Comparison of ENCODE assay signal across 1 cellular context in the genomic region with DNA sequence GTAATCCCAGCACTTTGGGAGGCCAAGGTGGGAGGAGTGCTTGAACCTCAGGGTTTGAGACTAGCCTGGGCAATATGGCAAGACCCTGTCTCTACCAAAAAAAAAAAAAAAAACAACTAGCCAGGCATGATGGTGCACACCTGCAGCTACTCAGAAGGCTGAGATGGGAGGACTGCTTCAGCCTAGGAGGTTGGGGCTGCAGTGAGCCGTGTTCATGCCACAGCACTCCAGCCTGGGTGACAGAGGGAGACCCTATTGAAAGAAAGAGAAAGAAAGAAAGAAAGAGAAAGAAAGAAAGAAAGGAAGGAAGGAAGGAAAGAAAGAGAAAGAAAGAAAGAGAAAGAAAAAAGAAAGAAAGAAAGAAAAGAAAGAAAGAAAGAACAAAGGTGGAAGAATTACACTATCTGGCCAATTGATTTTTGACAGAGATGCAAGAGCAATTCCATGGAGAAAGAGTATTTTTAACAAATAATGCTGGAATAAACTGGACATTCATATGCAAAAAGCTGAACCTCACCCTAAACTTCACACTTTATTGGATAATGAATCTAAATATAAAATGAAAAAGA.
A peak's percentile ranks its signal among the peaks of the same experiment; 100 is the strongest.
TF ChIP-seq lines count a peak whose summit lies in the region.

No MANE protein-coding gene starts in this region.

TF ChIP-seq in K562, 482 proteins besides CTCF, POLR2A, EP300 and RAD21 (continued from another document):
- no peak for TF ChIP-seq USF1 (CRISPR knock-in tag; IDR thresholded peaks at IDR 0.05)
- TF ChIP-seq, protein P1, sequence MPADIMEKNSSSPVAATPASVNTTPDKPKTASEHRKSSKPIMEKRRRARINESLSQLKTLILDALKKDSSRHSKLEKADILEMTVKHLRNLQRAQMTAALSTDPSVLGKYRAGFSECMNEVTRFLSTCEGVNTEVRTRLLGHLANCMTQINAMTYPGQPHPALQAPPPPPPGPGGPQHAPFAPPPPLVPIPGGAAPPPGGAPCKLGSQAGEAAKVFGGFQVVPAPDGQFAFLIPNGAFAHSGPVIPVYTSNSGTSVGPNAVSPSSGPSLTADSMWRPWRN (IDR thresholded peaks at IDR 0.05; ENCODE audit: low read depth): no peak
- TF ChIP-seq, protein P2, sequence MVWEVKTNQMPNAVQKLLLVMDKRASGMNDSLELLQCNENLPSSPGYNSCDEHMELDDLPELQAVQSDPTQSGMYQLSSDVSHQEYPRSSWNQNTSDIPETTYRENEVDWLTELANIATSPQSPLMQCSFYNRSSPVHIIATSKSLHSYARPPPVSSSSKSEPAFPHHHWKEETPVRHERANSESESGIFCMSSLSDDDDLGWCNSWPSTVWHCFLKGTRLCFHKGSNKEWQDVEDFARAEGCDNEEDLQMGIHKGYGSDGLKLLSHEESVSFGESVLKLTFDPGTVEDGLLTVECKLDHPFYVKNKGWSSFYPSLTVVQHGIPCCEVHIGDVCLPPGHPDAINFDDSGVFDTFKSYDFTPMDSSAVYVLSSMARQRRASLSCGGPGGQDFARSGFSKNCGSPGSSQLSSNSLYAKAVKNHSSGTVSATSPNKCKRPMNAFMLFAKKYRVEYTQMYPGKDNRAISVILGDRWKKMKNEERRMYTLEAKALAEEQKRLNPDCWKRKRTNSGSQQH (CRISPR knock-in tag; IDR thresholded peaks at IDR 0.05): 0 out of 2 replicates have a peak, but pooled peaks have one; percentile 37
- 0 out of 2 replicates have a peak, but pooled peaks have one; percentile 38 for TF ChIP-seq ZNF668 (CRISPR knock-in tag; IDR thresholded peaks at IDR 0.05)
- TF ChIP-seq, protein P3, sequence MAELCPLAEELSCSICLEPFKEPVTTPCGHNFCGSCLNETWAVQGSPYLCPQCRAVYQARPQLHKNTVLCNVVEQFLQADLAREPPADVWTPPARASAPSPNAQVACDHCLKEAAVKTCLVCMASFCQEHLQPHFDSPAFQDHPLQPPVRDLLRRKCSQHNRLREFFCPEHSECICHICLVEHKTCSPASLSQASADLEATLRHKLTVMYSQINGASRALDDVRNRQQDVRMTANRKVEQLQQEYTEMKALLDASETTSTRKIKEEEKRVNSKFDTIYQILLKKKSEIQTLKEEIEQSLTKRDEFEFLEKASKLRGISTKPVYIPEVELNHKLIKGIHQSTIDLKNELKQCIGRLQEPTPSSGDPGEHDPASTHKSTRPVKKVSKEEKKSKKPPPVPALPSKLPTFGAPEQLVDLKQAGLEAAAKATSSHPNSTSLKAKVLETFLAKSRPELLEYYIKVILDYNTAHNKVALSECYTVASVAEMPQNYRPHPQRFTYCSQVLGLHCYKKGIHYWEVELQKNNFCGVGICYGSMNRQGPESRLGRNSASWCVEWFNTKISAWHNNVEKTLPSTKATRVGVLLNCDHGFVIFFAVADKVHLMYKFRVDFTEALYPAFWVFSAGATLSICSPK (IDR thresholded peaks at IDR 0.05; ENCODE audit: borderline replicate concordance): peak; percentile 68; the same call in 1 of the 2 replicates
- 0 out of 2 replicates have a peak, but pooled peaks have one; percentile 47 for TF ChIP-seq SMARCA5 (IDR thresholded peaks at IDR 0.05)
- TF ChIP-seq, protein P4, sequence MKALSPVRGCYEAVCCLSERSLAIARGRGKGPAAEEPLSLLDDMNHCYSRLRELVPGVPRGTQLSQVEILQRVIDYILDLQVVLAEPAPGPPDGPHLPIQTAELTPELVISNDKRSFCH (CRISPR knock-in tag; IDR thresholded peaks at IDR 0.05): 0 out of 2 replicates have a peak, but pooled peaks have one; percentile 62
- TF ChIP-seq, protein P4 (tag; IDR thresholded peaks at IDR 0.05): no peak
- TF ChIP-seq ZNF212 (CRISPR knock-in tag; IDR thresholded peaks at IDR 0.05): no peak
- TF ChIP-seq MTA1 (IDR thresholded peaks at IDR 0.05; ENCODE audit: borderline replicate concordance): peak; percentile 48; the same call in 1 of the 2 replicates
- TF ChIP-seq ATF4 (CRISPR knock-in tag; IDR thresholded peaks at IDR 0.05): no peak
- TF ChIP-seq, protein P5, sequence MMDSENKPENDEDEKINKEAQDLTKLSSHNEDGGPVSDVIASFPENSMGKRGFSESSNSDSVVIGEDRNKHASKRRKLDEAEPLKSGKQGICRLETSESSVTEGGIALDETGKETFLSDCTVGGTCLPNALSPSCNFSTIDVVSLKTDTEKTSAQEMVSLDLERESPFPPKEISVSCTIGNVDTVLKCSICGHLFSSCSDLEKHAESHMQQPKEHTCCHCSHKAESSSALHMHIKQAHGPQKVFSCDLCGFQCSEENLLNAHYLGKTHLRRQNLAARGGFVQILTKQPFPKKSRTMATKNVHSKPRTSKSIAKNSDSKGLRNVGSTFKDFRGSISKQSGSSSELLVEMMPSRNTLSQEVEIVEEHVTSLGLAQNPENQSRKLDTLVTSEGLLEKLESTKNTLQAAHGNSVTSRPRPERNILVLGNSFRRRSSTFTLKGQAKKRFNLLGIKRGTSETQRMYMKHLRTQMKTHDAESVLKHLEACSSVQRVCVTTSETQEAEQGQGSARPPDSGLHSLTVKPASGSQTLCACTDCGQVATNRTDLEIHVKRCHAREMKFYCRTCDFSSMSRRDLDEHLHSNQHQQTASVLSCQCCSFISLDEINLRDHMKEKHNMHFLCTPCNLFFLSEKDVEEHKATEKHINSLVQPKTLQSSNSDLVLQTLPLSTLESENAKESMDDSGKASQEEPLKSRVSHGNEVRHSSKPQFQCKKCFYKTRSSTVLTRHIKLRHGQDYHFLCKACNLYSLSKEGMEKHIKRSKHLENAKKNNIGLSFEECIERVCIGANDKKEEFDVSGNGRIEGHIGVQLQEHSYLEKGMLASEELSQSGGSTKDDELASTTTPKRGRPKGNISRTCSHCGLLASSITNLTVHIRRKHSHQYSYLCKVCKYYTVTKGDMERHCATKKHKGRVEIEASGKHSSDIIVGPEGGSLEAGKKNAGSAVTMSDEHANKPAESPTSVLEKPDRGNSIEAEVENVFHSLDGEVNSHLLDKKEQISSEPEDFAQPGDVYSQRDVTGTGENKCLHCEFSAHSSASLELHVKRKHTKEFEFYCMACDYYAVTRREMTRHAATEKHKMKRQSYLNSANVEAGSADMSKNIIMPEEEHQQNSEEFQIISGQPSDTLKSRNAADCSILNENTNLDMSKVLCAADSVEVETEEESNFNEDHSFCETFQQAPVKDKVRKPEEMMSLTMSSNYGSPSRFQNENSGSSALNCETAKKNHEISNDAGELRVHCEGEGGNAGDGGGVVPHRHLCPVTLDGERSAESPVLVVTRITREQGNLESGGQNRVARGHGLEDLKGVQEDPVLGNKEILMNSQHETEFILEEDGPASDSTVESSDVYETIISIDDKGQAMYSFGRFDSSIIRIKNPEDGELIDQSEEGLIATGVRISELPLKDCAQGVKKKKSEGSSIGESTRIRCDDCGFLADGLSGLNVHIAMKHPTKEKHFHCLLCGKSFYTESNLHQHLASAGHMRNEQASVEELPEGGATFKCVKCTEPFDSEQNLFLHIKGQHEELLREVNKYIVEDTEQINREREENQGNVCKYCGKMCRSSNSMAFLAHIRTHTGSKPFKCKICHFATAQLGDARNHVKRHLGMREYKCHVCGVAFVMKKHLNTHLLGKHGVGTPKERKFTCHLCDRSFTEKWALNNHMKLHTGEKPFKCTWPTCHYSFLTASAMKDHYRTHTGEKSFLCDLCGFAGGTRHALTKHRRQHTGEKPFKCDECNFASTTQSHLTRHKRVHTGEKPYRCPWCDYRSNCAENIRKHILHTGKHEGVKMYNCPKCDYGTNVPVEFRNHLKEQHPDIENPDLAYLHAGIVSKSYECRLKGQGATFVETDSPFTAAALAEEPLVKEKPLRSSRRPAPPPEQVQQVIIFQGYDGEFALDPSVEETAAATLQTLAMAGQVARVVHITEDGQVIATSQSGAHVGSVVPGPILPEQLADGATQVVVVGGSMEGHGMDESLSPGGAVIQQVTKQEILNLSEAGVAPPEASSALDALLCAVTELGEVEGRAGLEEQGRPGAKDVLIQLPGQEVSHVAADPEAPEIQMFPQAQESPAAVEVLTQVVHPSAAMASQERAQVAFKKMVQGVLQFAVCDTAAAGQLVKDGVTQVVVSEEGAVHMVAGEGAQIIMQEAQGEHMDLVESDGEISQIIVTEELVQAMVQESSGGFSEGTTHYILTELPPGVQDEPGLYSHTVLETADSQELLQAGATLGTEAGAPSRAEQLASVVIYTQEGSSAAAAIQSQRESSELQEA (IDR thresholded peaks at IDR 0.05; ENCODE audit: low read depth): 0 out of 2 replicates have a peak, but pooled peaks have one; percentile 13
- TF ChIP-seq MIER1 (IDR thresholded peaks at IDR 0.05; ENCODE audit: low read depth): peak; percentile 42; the same call in 1 of the 2 replicates
- no peak for TF ChIP-seq JUN (IDR thresholded peaks at IDR 0.05; ENCODE audit: borderline replicate concordance, low read depth, low read length)
- no peak for TF ChIP-seq JUN (CRISPR knock-in tag; IDR thresholded peaks at IDR 0.05; ENCODE audit: borderline replicate concordance)
- peak; percentile 12; the same call in 1 of the 2 replicates for TF ChIP-seq MYBL2 (IDR thresholded peaks at IDR 0.05; ENCODE audit: low read depth)
- no peak for TF ChIP-seq MYBL2 (CRISPR knock-in tag; IDR thresholded peaks at IDR 0.05; ENCODE audit: borderline replicate concordance)
